Comparison of ENCODE assay signal across 32 cellular contexts in genomic region chr3:101166150-101166549, GRCh38.
"Had no signal": no experiment of that assay in that cellular context is flagged by ENCODE, and none has a peak within 500 bp of the region (broad histone marks: within the 10 kb centered on the region; RNA-seq: fewer than 3 reads in every experiment).

No MANE protein-coding gene starts in this region.

- H3K36me3 ChIP-seq: ascending aorta, breast epithelium, gastrocnemius medialis, heart left ventricle had no signal

- H3K4me1 ChIP-seq: breast epithelium, foreskin keratinocyte had no signal

- H3K4me3 ChIP-seq: ascending aorta, breast epithelium, coronary artery, dorsolateral prefrontal cortex, gastrocnemius medialis, heart left ventricle had no signal

- H3K27me3 ChIP-seq: ascending aorta, breast epithelium, foreskin keratinocyte, gastrocnemius medialis, heart left ventricle had no signal

- DNase-seq: activated CD4-positive, alpha-beta memory T cell treated with anti-CD3 and anti-CD28 coated beads, Interleukin-2, amount 10 ng/mL, durations not matched to agents 7 days and 5 days; activated CD4-positive, alpha-beta T cell treated with anti-CD3 and anti-CD28 coated beads for 36 hours; activated CD4-positive, alpha-beta T cell treated with anti-CD3 and anti-CD28 coated beads, Interleukin-2, amount 10 ng/mL, durations not matched to agents 7 days and 5 days; activated CD4-positive, alpha-beta T cell treated with anti-CD3 and anti-CD28 coated beads, Interleukin-2, amount 50 U/mL, for 4 hours; activated CD4-positive, CD25-positive, alpha-beta regulatory T cell; activated CD4-positive, CD25-positive, alpha-beta regulatory T cell treated with anti-CD3 and anti-CD28 coated beads, Interleukin-2, amount 50 U/mL, for 72 hours; activated CD8-positive, alpha-beta memory T cell treated with anti-CD3 and anti-CD28 coated beads, Interleukin-2, amount 50 U/mL, for 48 hours; activated gamma-delta T cell; activated naive CD4-positive, alpha-beta T cell; activated naive CD4-positive, alpha-beta T cell treated with anti-CD3 and anti-CD28 coated beads, Interleukin-2, amount 10 ng/mL, durations not matched to agents 7 days and 5 days; activated naive CD8-positive, alpha-beta T cell treated with anti-CD3 and anti-CD28 coated beads, Interleukin-2, amount 10 ng/mL, durations not matched to agents 7 days and 5 days; activated T-cell treated with anti-CD3 and anti-CD28 coated beads for 4 hours; activated T-cell treated with anti-CD3 and anti-CD28 coated beads, Interleukin-2, amount 50 U/mL, for 24 hours; activated T-cell treated with anti-CD3 and anti-CD28 coated beads, Interleukin-2, amount 50 U/mL, for 72 hours; dorsolateral prefrontal cortex; effector memory CD4-positive, alpha-beta T cell; endodermal cell; foreskin keratinocyte; gastrocnemius medialis; glutamatergic neuron; heart left ventricle; T-helper 17 cell; T1000 had no signal

- H3K27ac Mint-ChIP-seq: activated CD4-positive, alpha-beta memory T cell treated with anti-CD3 and anti-CD28 coated beads, Interleukin-2, amount 10 ng/mL, durations not matched to agents 7 days and 5 days; activated CD4-positive, alpha-beta T cell treated with anti-CD3 and anti-CD28 coated beads for 36 hours; activated CD4-positive, alpha-beta T cell treated with anti-CD3 and anti-CD28 coated beads, Interleukin-2, amount 10 ng/mL, durations not matched to agents 7 days and 5 days; activated naive CD4-positive, alpha-beta T cell treated with anti-CD3 and anti-CD28 coated beads, Interleukin-2, amount 10 ng/mL, durations not matched to agents 7 days and 5 days; activated naive CD4-positive, alpha-beta T cell treated with anti-CD3 and anti-CD28 coated beads, Interleukin-2, amount 50 U/mL, for 72 hours; activated naive CD8-positive, alpha-beta T cell treated with anti-CD3 and anti-CD28 coated beads, Interleukin-2, amount 10 ng/mL, durations not matched to agents 7 days and 5 days; activated T-cell treated with anti-CD3 and anti-CD28 coated beads, Interleukin-2, amount 50 U/mL, for 24 hours; activated T-cell treated with anti-CD3 and anti-CD28 coated beads, Interleukin-2, amount 50 U/mL, for 72 hours; brain; dendritic cell treated with granulocyte-macrophage colony-stimulating factor and Interleukin-4, amounts not matched to agents 40 ng/mL and 50 ng/mL, for 4 days; endodermal cell; T-helper 17 cell; T-helper 2 cell treated with Interferon-gamma antibody and Interleukin-4, amounts not matched to agents 5 μg/mL and 100 μg/mL, for 36 hours had no signal

- H3K36me3 Mint-ChIP-seq: activated naive CD4-positive, alpha-beta T cell treated with anti-CD3 and anti-CD28 coated beads, Interleukin-2, amount 10 ng/mL, durations not matched to agents 7 days and 5 days; activated naive CD4-positive, alpha-beta T cell treated with anti-CD3 and anti-CD28 coated beads, Interleukin-2, amount 50 U/mL, for 72 hours; activated naive CD8-positive, alpha-beta T cell treated with anti-CD3 and anti-CD28 coated beads, Interleukin-2, amount 10 ng/mL, durations not matched to agents 7 days and 5 days; brain had no signal

- H3K9me3 Mint-ChIP-seq: activated CD4-positive, alpha-beta memory T cell treated with anti-CD3 and anti-CD28 coated beads, Interleukin-2, amount 10 ng/mL, durations not matched to agents 7 days and 5 days; activated CD4-positive, alpha-beta T cell treated with anti-CD3 and anti-CD28 coated beads, Interleukin-2, amount 10 ng/mL, durations not matched to agents 7 days and 5 days; activated naive CD4-positive, alpha-beta T cell treated with anti-CD3 and anti-CD28 coated beads, Interleukin-2, amount 10 ng/mL, durations not matched to agents 7 days and 5 days; activated naive CD4-positive, alpha-beta T cell treated with anti-CD3 and anti-CD28 coated beads, Interleukin-2, amount 50 U/mL, for 72 hours; activated naive CD8-positive, alpha-beta T cell treated with anti-CD3 and anti-CD28 coated beads, Interleukin-2, amount 10 ng/mL, durations not matched to agents 7 days and 5 days; activated T-cell treated with anti-CD3 and anti-CD28 coated beads, Interleukin-2, amount 50 U/mL, for 24 hours; activated T-cell treated with anti-CD3 and anti-CD28 coated beads, Interleukin-2, amount 50 U/mL, for 72 hours; brain; central memory CD8-positive, alpha-beta T cell; dendritic cell treated with granulocyte-macrophage colony-stimulating factor and Interleukin-4, amounts not matched to agents 40 ng/mL and 50 ng/mL, for 4 days; endodermal cell; T-helper 2 cell treated with Interferon-gamma antibody and Interleukin-4, amounts not matched to agents 5 μg/mL and 100 μg/mL, for 36 hours had no signal

- H3K27ac ChIP-seq: ascending aorta, breast epithelium, coronary artery, dorsolateral prefrontal cortex, foreskin keratinocyte, gastrocnemius medialis, heart left ventricle had no signal

- H3K4me3 Mint-ChIP-seq: activated CD4-positive, alpha-beta memory T cell treated with anti-CD3 and anti-CD28 coated beads, Interleukin-2, amount 10 ng/mL, durations not matched to agents 7 days and 5 days; activated CD4-positive, alpha-beta T cell treated with anti-CD3 and anti-CD28 coated beads for 36 hours; activated CD4-positive, alpha-beta T cell treated with anti-CD3 and anti-CD28 coated beads, Interleukin-2, amount 10 ng/mL, durations not matched to agents 7 days and 5 days; activated naive CD4-positive, alpha-beta T cell treated with anti-CD3 and anti-CD28 coated beads, Interleukin-2, amount 10 ng/mL, durations not matched to agents 7 days and 5 days; activated naive CD8-positive, alpha-beta T cell treated with anti-CD3 and anti-CD28 coated beads, Interleukin-2, amount 10 ng/mL, durations not matched to agents 7 days and 5 days; activated T-cell treated with anti-CD3 and anti-CD28 coated beads, Interleukin-2, amount 50 U/mL, for 24 hours; activated T-cell treated with anti-CD3 and anti-CD28 coated beads, Interleukin-2, amount 50 U/mL, for 72 hours; brain; central memory CD8-positive, alpha-beta T cell; dendritic cell treated with granulocyte-macrophage colony-stimulating factor and Interleukin-4, amounts not matched to agents 40 ng/mL and 50 ng/mL, for 4 days; endodermal cell; T-helper 17 cell; T-helper 2 cell treated with Interferon-gamma antibody and Interleukin-4, amounts not matched to agents 5 μg/mL and 100 μg/mL, for 36 hours had no signal

- H3K9me3 ChIP-seq: ascending aorta, breast epithelium, gastrocnemius medialis, heart left ventricle had no signal

- H3K27me3 Mint-ChIP-seq: dendritic cell treated with granulocyte-macrophage colony-stimulating factor and Interleukin-4, amounts not matched to agents 40 ng/mL and 50 ng/mL, for 4 days had no signal

- ATAC-seq: activated CD4-positive, alpha-beta T cell treated with anti-CD3 and anti-CD28 coated beads for 36 hours; activated naive CD4-positive, alpha-beta T cell treated with anti-CD3 and anti-CD28 coated beads, Interleukin-2, amount 50 U/mL, for 72 hours; activated T-cell treated with anti-CD3 and anti-CD28 coated beads, Interleukin-2, amount 50 U/mL, for 72 hours; esophagus mucosa; foreskin keratinocyte; gastrocnemius medialis; heart left ventricle; T-helper 17 cell had no signal

- H3K4me1 Mint-ChIP-seq: activated naive CD4-positive, alpha-beta T cell treated with anti-CD3 and anti-CD28 coated beads, Interleukin-2, amount 10 ng/mL, durations not matched to agents 7 days and 5 days; brain; central memory CD8-positive, alpha-beta T cell; endodermal cell; T-helper 17 cell had no signal
